ENCODE assay signal across 8 cellular contexts in the genomic region with DNA sequence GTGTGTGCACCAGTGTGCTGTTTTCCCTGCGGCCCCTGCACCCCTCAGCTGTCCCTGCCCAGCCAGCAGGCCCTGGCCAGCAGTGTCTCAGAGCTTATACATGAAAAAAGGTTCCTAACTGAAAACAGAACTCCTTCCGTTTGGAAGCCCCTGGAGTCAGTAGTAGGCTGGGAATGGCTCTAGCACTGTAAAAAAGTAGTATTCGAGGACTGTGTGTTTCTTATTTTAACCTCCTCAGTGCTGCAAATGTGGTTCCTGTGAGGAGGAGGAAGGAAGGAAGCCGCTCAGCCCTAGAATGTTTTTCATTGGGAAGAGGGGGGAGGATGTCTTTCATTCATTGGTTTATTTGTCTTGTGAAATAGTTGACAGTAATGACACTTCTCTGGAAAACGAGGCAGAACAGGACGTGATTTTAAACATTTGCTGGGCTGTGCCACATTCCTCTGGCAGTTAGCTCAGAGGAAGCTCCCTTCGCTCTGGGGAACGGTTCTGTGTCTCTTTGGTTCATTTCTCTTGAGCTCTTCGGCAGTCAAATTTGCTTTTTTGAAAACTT.
DNase-seq lines count a peak whose midpoint lies in the region; ATAC-seq, FAIRE-seq and TF ChIP-seq lines count a peak whose summit lies in the region.

No MANE protein-coding gene starts in this region.

- TF ChIP-seq CTCF in OCI-LY7 (conservative IDR thresholded peaks at IDR 0.05; ENCODE audit: low read length) (no peak), bronchial epithelial cell (IDR thresholded peaks at IDR 0.05; ENCODE audit: insufficient read depth, low read length, severe bottlenecking) (no peak), kidney epithelial cell (IDR thresholded peaks at IDR 0.05; ENCODE audit: insufficient read depth, low read length, poor library complexity, severe bottlenecking) (no peak)

- H3K4me3 Mint-ChIP-seq in activated CD8-positive, alpha-beta memory T cell treated with anti-CD3 and anti-CD28 coated beads, Interleukin-2, amount 10 ng/mL, durations not matched to agents 7 days and 5 days: peak overlapping the region; percentile 90
- peak overlapping the region; percentile 95 for H3K4me3 Mint-ChIP-seq in stimulated activated memory B cell treated with anti-CD40 and anti-IgM and Interleukin-4, amounts not matched to agents 10 μg/mL and 1 μg/mL and 100 μg/mL, for 72 hours

- H3K36me3 ChIP-seq in OCI-LY7 (ENCODE audit: insufficient read depth, low read length) (peaks cover 4% of the 10 kb centered on the region; the same call in 1 of the 2 replicates), bronchial epithelial cell (ENCODE audit: control insufficient read depth, insufficient read depth, low read length) (peaks cover 4% of the 10 kb centered on the region), kidney epithelial cell (ENCODE audit: control insufficient read depth, insufficient read depth, low read length) (peaks cover 2% of the 10 kb centered on the region)

- H3K36me3 Mint-ChIP-seq in activated CD8-positive, alpha-beta memory T cell treated with anti-CD3 and anti-CD28 coated beads, Interleukin-2, amount 10 ng/mL, durations not matched to agents 7 days and 5 days: peaks cover 24% of the 10 kb centered on the region
- peaks cover 6% of the 10 kb centered on the region for H3K36me3 Mint-ChIP-seq in stimulated activated memory B cell treated with anti-CD40 and anti-IgM and Interleukin-4, amounts not matched to agents 10 μg/mL and 1 μg/mL and 100 μg/mL, for 72 hours

- 0 out of 2 replicates have a peak, but pooled peaks cover 3% of the 10 kb centered on the region for H4K20me1 ChIP-seq in OCI-LY7 (ENCODE audit: insufficient read depth, low read length)

- ATAC-seq in activated CD8-positive, alpha-beta memory T cell treated with anti-CD3 and anti-CD28 coated beads, Interleukin-2, amount 10 ng/mL, durations not matched to agents 7 days and 5 days: no peak
- no peak for ATAC-seq in stimulated activated memory B cell treated with anti-CD40 and anti-IgM and Interleukin-4, amounts not matched to agents 10 μg/mL and 1 μg/mL and 100 μg/mL, for 72 hours
- ATAC-seq in GM19467 (IDR thresholded peaks at IDR 0.05; ENCODE audit: unreplicated experiment) (no peak), HG03280 (IDR thresholded peaks at IDR 0.05; ENCODE audit: unreplicated experiment) (no peak)

- peaks cover 63% of the 10 kb centered on the region for H3K79me2 ChIP-seq in OCI-LY7 (ENCODE audit: insufficient read depth, low read depth, low read length)

- BruUV-seq in OCI-LY7 (replicated peaks; lab: Mats Ljungman, UMichigan): TSS peak; percentile 81

- no peak for DNase-seq in activated CD8-positive, alpha-beta memory T cell treated with anti-CD3 and anti-CD28 coated beads, Interleukin-2, amount 10 ng/mL, durations not matched to agents 7 days and 5 days
- DNase-seq in activated CD8-positive, alpha-beta memory T cell treated with anti-CD3 and anti-CD28 coated beads, Interleukin-2, amount 50 U/mL, for 48 hours: no peak
- DNase-seq in OCI-LY7 (ENCODE audit: low spot score) (peak; percentile 42), bronchial epithelial cell (ENCODE audit: low read depth) (peak; percentile 84), kidney epithelial cell (ENCODE audit: low read depth) (no peak)

- FAIRE-seq in bronchial epithelial cell (lab: Jason Lieb, UNC): no peak

- no peaks in the 10 kb centered on the region for H3K9me2 ChIP-seq in OCI-LY7 (ENCODE audit: insufficient read depth, low read length)

- H3K27ac ChIP-seq in OCI-LY7 (ENCODE audit: low read depth, low read length, poor library complexity, severe bottlenecking): peak overlapping the region; percentile 79

- CTCF ChIA-PET in activated CD8-positive, alpha-beta memory T cell treated with anti-CD3 and anti-CD28 coated beads, Interleukin-2, amount 10 ng/mL, durations not matched to agents 7 days and 5 days (lab: Charles Lee): interaction anchor here (0.7 to 5.9 kb wide), 16 partner anchors 14 to 585 kb away, joined by 3 to 87 read pairs (median 6); no protein-coding TSS in a partner anchor
- CTCF ChIA-PET in OCI-LY7 (lab: Charles Lee; ENCODE audit: unreplicated experiment): interaction anchor here (0.6 to 1.7 kb wide), 3 partner anchors 22 to 235 kb away, joined by 3 to 7 read pairs (median 3); no protein-coding TSS in a partner anchor

- peak overlapping the region; percentile 86 for H3K27ac Mint-ChIP-seq in activated CD8-positive, alpha-beta memory T cell treated with anti-CD3 and anti-CD28 coated beads, Interleukin-2, amount 10 ng/mL, durations not matched to agents 7 days and 5 days
- peak overlapping the region; percentile 85 for H3K27ac Mint-ChIP-seq in stimulated activated memory B cell treated with anti-CD40 and anti-IgM and Interleukin-4, amounts not matched to agents 10 μg/mL and 1 μg/mL and 100 μg/mL, for 72 hours

- H2AFZ ChIP-seq in OCI-LY7 (ENCODE audit: low read length): peak overlapping the region; percentile 1; the same call in 1 of the 2 replicates

- no peaks in the 10 kb centered on the region for H3K9me3 ChIP-seq in OCI-LY7 (ENCODE audit: low read length)

- H3K4me1 ChIP-seq in OCI-LY7 (ENCODE audit: insufficient read depth, low read length, poor library complexity, severe bottlenecking): peaks cover 46% of the 10 kb centered on the region

- H3K4me3 ChIP-seq in OCI-LY7 (ENCODE audit: low read depth, low read length, poor library complexity, severe bottlenecking) (peak overlapping the region; percentile 85), bronchial epithelial cell (ENCODE audit: low read depth, low read length) (peak overlapping the region; percentile 89), kidney epithelial cell (ENCODE audit: low read depth, low read length) (peak overlapping the region; percentile 76)

- H3K4me2 ChIP-seq in OCI-LY7 (ENCODE audit: low read length): peak overlapping the region; percentile 84

- H3K9me3 Mint-ChIP-seq in activated CD8-positive, alpha-beta memory T cell treated with anti-CD3 and anti-CD28 coated beads, Interleukin-2, amount 10 ng/mL, durations not matched to agents 7 days and 5 days (ENCODE audit: low read depth): no peaks in the 10 kb centered on the region
- no peaks in the 10 kb centered on the region for H3K9me3 Mint-ChIP-seq in stimulated activated memory B cell treated with anti-CD40 and anti-IgM and Interleukin-4, amounts not matched to agents 10 μg/mL and 1 μg/mL and 100 μg/mL, for 72 hours

- POLR2A ChIA-PET in OCI-LY7 (lab: Charles Lee): interaction anchor here (0.6 to 3.7 kb wide), 20 partner anchors 8 to 466 kb away, joined by 3 to 56 read pairs (median 4); no protein-coding TSS in a partner anchor

- intact Hi-C loops in OCI-LY7 (cut with micrococcal nuclease; ENCODE audit: unreplicated experiment): loop anchor here (1.0 to 5.0 kb wide), 4 partner anchors 21 to 228 kb away; a partner anchor contains a TSS

- no peaks in the 10 kb centered on the region for H3K27me3 ChIP-seq in bronchial epithelial cell (ENCODE audit: control insufficient read depth, insufficient read depth, low read length)
- no peaks in the 10 kb centered on the region for H3K27me3 ChIP-seq in kidney epithelial cell (ENCODE audit: control insufficient read depth, insufficient read depth, low read length)

- H3K27me3 Mint-ChIP-seq in activated CD8-positive, alpha-beta memory T cell treated with anti-CD3 and anti-CD28 coated beads, Interleukin-2, amount 10 ng/mL, durations not matched to agents 7 days and 5 days: no peaks in the 10 kb centered on the region
- H3K27me3 Mint-ChIP-seq in stimulated activated memory B cell treated with anti-CD40 and anti-IgM and Interleukin-4, amounts not matched to agents 10 μg/mL and 1 μg/mL and 100 μg/mL, for 72 hours: no peaks in the 10 kb centered on the region

- peaks cover 49% of the 10 kb centered on the region for H3K4me1 Mint-ChIP-seq in activated CD8-positive, alpha-beta memory T cell treated with anti-CD3 and anti-CD28 coated beads, Interleukin-2, amount 10 ng/mL, durations not matched to agents 7 days and 5 days
- peaks cover 64% of the 10 kb centered on the region for H3K4me1 Mint-ChIP-seq in stimulated activated memory B cell treated with anti-CD40 and anti-IgM and Interleukin-4, amounts not matched to agents 10 μg/mL and 1 μg/mL and 100 μg/mL, for 72 hours

Comparison
In these comparisons a context has a peak if more than half of its experiments do, and no peak if none do; other contexts are left out.
1. DNase-seq: peak in OCI-LY7 (single experiment) and bronchial epithelial cell (single experiment); none in activated CD8-positive, alpha-beta memory T cell treated with anti-CD3 and anti-CD28 coated beads, Interleukin-2, amount 10 ng/mL, durations not matched to agents 7 days and 5 days (single experiment), activated CD8-positive, alpha-beta memory T cell treated with anti-CD3 and anti-CD28 coated beads, Interleukin-2, amount 50 U/mL, for 48 hours (single experiment) and kidney epithelial cell (single experiment).
2. Peak in every context shown above with its lines, with median percentiles within 50 percentile points of each other: H3K4me3 ChIP-seq.